Comparison of ENCODE assay signal across 20 cellular contexts in genomic region chr5:177008716-177009115, GRCh38.
"Had no signal": no experiment of that assay in that cellular context is flagged by ENCODE, and none has a peak within 500 bp of the region (broad histone marks: within the 10 kb centered on the region; RNA-seq: fewer than 3 reads in every experiment).

No MANE protein-coding gene starts in this region.

- ATAC-seq: esophagus mucosa, foreskin keratinocyte, left cardiac atrium, left ventricle myocardium superior, pancreas, right cardiac atrium had no signal

- H2AFZ ChIP-seq: neural progenitor cell had no signal

- H3K27me3 ChIP-seq: foreskin keratinocyte, neural progenitor cell, pancreas, stomach had no signal

- H3K9me3 ChIP-seq: pancreas, stomach had no signal

- H3K27ac ChIP-seq: foreskin keratinocyte, neural progenitor cell, pancreas, stomach had no signal

- H3K27me3 Mint-ChIP-seq: naive B cell, progenitor cell of endocrine pancreas had no signal

- H3K4me3 ChIP-seq: lung, neural progenitor cell, pancreas, stomach had no signal

- H3K9me3 Mint-ChIP-seq: neural progenitor cell had no signal

- H3K36me3 ChIP-seq: neural progenitor cell, pancreas, stomach had no signal

- H3K4me2 ChIP-seq: neural progenitor cell had no signal

- H3K36me3 Mint-ChIP-seq: naive B cell, neural progenitor cell had no signal

- H3K9ac ChIP-seq: neural progenitor cell had no signal

- H3K27ac Mint-ChIP-seq: neural progenitor cell, progenitor cell of endocrine pancreas had no signal

- DNase-seq: effector memory CD4-positive, alpha-beta T cell; foreskin keratinocyte; immature natural killer cell; left cardiac atrium; left ventricle myocardium superior; mesendoderm; naive B cell; occipital lobe; pancreas; right cardiac atrium; small intestine; stimulated activated CD4-positive, alpha-beta T cell treated with anti-CD3 and anti-CD28 coated beads, Interleukin-12 subunit alpha, Interleukin-12 subunit beta, amount 100 ng/mL, for 4 hours; stimulated activated naive CD4-positive, alpha-beta T cell; stomach; substantia nigra; trophoblast cell had no signal
